Comparison of ENCODE assay signal across 13 cellular contexts in the genomic region with DNA sequence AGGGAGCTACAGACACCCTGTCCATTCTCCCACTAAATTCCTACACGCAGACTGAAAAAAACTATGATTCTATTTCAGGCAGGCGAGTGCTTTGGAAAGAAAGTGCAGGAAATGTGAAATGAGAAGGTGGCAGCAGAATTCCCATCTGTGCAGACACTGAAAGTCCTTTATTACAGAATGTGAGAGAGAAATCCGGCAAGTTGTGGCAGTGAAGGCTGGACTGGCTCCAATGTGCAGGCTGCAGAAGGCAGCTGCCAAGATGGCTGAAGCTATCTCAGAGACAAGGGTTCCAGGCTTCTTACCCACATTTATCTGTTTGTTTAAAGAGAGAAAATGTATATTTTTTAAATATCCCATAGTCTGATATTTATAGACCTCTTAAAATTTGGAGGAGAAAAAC.
"Had no signal": no experiment of that assay in that cellular context is flagged by ENCODE, and none has a peak within 500 bp of the region (broad histone marks: within the 10 kb centered on the region; RNA-seq: fewer than 3 reads in every experiment).

No MANE protein-coding gene starts in this region.

- H3K4me3 ChIP-seq: gastroesophageal sphincter, hepatocyte, ovary, stomach, transverse colon had no signal

- DNase-seq: activated CD4-positive, alpha-beta T cell treated with anti-CD3 and anti-CD28 coated beads for 36 hours; activated CD8-positive, alpha-beta memory T cell treated with anti-CD3 and anti-CD28 coated beads for 24 hours; activated naive CD4-positive, alpha-beta T cell treated with anti-CD3 and anti-CD28 coated beads for 36 hours; activated T-cell treated with anti-CD3 and anti-CD28 coated beads for 4 hours; ovary; small intestine; stomach; T-helper 1 cell; transverse colon; WERI-Rb-1 had no signal

- ATAC-seq: activated CD4-positive, alpha-beta T cell treated with anti-CD3 and anti-CD28 coated beads for 36 hours; activated T-helper 17 cell treated with anti-CD3 and anti-CD28 coated beads, Interleukin-2, amount 50 U/mL, for 72 hours; gastroesophageal sphincter had no signal

- H3K27ac ChIP-seq: gastroesophageal sphincter, hepatocyte, ovary, stomach, transverse colon, WERI-Rb-1 had no signal
